ENCODE assay signal across 26 cellular contexts in genomic region chr13:23460921-23461320, GRCh38.
"Had no signal": no experiment of that assay in that cellular context is flagged by ENCODE, and none has a peak within 500 bp of the region (broad histone marks: within the 10 kb centered on the region; RNA-seq: fewer than 3 reads in every experiment).

No MANE protein-coding gene starts in this region.

- H3K27me3 ChIP-seq: breast epithelium, dorsolateral prefrontal cortex, sigmoid colon, stomach, suprapubic skin, tibial nerve had no signal

- DNase-seq: activated CD4-positive, alpha-beta T cell treated with anti-CD3 and anti-CD28 coated beads for 4 hours; activated CD4-positive, alpha-beta T cell treated with anti-CD3 and anti-CD28 coated beads, Interleukin-2, amount 50 U/mL, for 48 hours; activated CD4-positive, CD25-positive, alpha-beta regulatory T cell; activated CD8-positive, alpha-beta memory T cell treated with anti-CD3 and anti-CD28 coated beads, Interleukin-2, amount 50 U/mL, for 48 hours; activated naive CD4-positive, alpha-beta T cell treated with anti-CD3 and anti-CD28 coated beads for 36 hours; activated naive CD8-positive, alpha-beta T cell treated with anti-CD3 and anti-CD28 coated beads, Interleukin-2, amount 10 ng/mL, durations not matched to agents 7 days and 5 days; activated T-cell treated with anti-CD3 and anti-CD28 coated beads, Interleukin-2, amount 50 U/mL, for 4 hours; amniotic stem cell; dorsolateral prefrontal cortex; kidney; lower lobe of right lung; naive thymus-derived CD4-positive, alpha-beta T cell; retina; sigmoid colon; stimulated activated CD4-positive, alpha-beta T cell treated with anti-CD3 and anti-CD28 coated beads, Interleukin-15, amount 100 ng/mL, for 24 hours; stomach had no signal

- H3K27me3 Mint-ChIP-seq: central memory CD8-positive, alpha-beta T cell had no signal

- H3K9me3 Mint-ChIP-seq: activated naive CD4-positive, alpha-beta T cell treated with anti-CD3 and anti-CD28 coated beads for 36 hours; activated naive CD8-positive, alpha-beta T cell treated with anti-CD3 and anti-CD28 coated beads, Interleukin-2, amount 10 ng/mL, durations not matched to agents 7 days and 5 days; activated T-cell treated with anti-CD3 and anti-CD28 coated beads, Interleukin-2, amount 50 U/mL, for 4 hours; central memory CD8-positive, alpha-beta T cell; naive thymus-derived CD4-positive, alpha-beta T cell; stimulated activated memory B cell treated with anti-CD40 and anti-IgM and Interleukin-4, amounts not matched to agents 10 μg/mL and 1 μg/mL and 100 μg/mL, for 72 hours; T-helper 1 cell treated with Interleukin-12 subunit alpha and Interleukin-12 subunit beta and Interleukin-4 antibody, amounts not matched to agents 30 μg/mL and 1 μg/mL, for 36 hours had no signal

- H3K4me3 ChIP-seq: breast epithelium, dorsolateral prefrontal cortex, lower lobe of right lung, neural progenitor cell, sigmoid colon, smooth muscle cell, stomach, suprapubic skin, tibial nerve had no signal

- H3K4me1 ChIP-seq: breast epithelium, lower lobe of right lung, neural progenitor cell had no signal

- H3K9me3 ChIP-seq: breast epithelium, lower lobe of right lung, sigmoid colon, stomach, suprapubic skin, tibial nerve had no signal

- H3K27ac ChIP-seq: breast epithelium, dorsolateral prefrontal cortex, lower lobe of right lung, neural progenitor cell, sigmoid colon, stomach, suprapubic skin, tibial nerve had no signal

- H3K36me3 Mint-ChIP-seq: activated naive CD8-positive, alpha-beta T cell treated with anti-CD3 and anti-CD28 coated beads, Interleukin-2, amount 10 ng/mL, durations not matched to agents 7 days and 5 days; neural progenitor cell; stimulated activated memory B cell treated with anti-CD40 and anti-IgM and Interleukin-4, amounts not matched to agents 10 μg/mL and 1 μg/mL and 100 μg/mL, for 72 hours had no signal

- ATAC-seq: activated T-cell treated with anti-CD3 and anti-CD28 coated beads, Interleukin-2, amount 50 U/mL, for 4 hours; left lobe of liver had no signal

- H3K27ac Mint-ChIP-seq: activated naive CD4-positive, alpha-beta T cell treated with anti-CD3 and anti-CD28 coated beads for 36 hours; activated naive CD8-positive, alpha-beta T cell treated with anti-CD3 and anti-CD28 coated beads, Interleukin-2, amount 10 ng/mL, durations not matched to agents 7 days and 5 days; naive thymus-derived CD4-positive, alpha-beta T cell; neural progenitor cell; progenitor cell of endocrine pancreas; T-helper 1 cell treated with Interleukin-12 subunit alpha and Interleukin-12 subunit beta and Interleukin-4 antibody, amounts not matched to agents 30 μg/mL and 1 μg/mL, for 36 hours had no signal

- H3K4me3 Mint-ChIP-seq: activated naive CD4-positive, alpha-beta T cell treated with anti-CD3 and anti-CD28 coated beads for 36 hours; activated naive CD8-positive, alpha-beta T cell treated with anti-CD3 and anti-CD28 coated beads, Interleukin-2, amount 10 ng/mL, durations not matched to agents 7 days and 5 days; activated T-cell treated with anti-CD3 and anti-CD28 coated beads, Interleukin-2, amount 50 U/mL, for 4 hours; central memory CD8-positive, alpha-beta T cell; naive thymus-derived CD4-positive, alpha-beta T cell; neural progenitor cell; stimulated activated memory B cell treated with anti-CD40 and anti-IgM and Interleukin-4, amounts not matched to agents 10 μg/mL and 1 μg/mL and 100 μg/mL, for 72 hours; T-helper 1 cell treated with Interleukin-12 subunit alpha and Interleukin-12 subunit beta and Interleukin-4 antibody, amounts not matched to agents 30 μg/mL and 1 μg/mL, for 36 hours had no signal

- H3K36me3 ChIP-seq: breast epithelium, lower lobe of right lung, neural progenitor cell, sigmoid colon, stomach, suprapubic skin, tibial nerve had no signal

- H3K4me1 Mint-ChIP-seq: central memory CD8-positive, alpha-beta T cell had no signal
